In the genomic region with DNA sequence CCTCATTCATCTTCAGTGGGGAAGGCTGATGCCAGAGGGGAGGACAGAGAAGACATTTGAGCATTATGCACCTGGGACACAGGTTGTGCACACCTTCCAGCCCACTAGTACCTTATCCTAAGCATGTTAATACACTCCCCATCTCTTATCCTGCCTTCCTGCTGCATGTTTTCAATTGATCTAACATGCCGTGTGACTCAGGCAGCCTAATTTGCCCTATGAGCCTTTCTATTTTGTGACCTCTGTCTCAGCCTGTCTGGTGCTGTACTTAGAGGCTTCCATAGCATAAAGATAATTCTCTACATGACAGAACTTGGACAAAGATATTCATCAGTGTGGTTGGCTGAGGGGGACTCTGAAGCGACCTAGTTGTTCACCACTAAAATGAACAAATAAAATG, we compare ENCODE assay signal across 35 cellular contexts. TPM values are rescaled to one million over a fixed set of nuclear protein-coding genes. Genes with fewer than 3 reads are reported as not detected.
"Had no signal": no experiment of that assay in that cellular context is flagged by ENCODE, and none has a peak within 500 bp of the region (broad histone marks: within the 10 kb centered on the region; RNA-seq: fewer than 3 reads in every experiment).

No MANE protein-coding gene starts in this region.

- H3K36me3 Mint-ChIP-seq: activated naive CD8-positive, alpha-beta T cell treated with anti-CD3 and anti-CD28 coated beads for 36 hours; natural killer cell treated with Interleukin-12 subunit alpha and Interleukin-12 subunit beta and Interleukin-15 and Interleukin-18, amount 100 ng/mL, for 72 hours had no signal

- H3K4me2 ChIP-seq: smooth muscle cell had no signal

- H3K4me1 ChIP-seq: prostate gland, sigmoid colon, uterus had no signal

- H3K9me3 ChIP-seq: adrenal gland, body of pancreas, heart left ventricle, left lung, mucosa of descending colon, ovary, prostate gland, stomach, suprapubic skin, uterus had no signal

- H3K27me3 ChIP-seq: adrenal gland, body of pancreas, cardiac muscle cell, ovary, sigmoid colon, stomach, suprapubic skin, tibial artery, uterus had no signal

- H3K27ac ChIP-seq: adrenal gland, body of pancreas, cardiac muscle cell, coronary artery, dorsolateral prefrontal cortex, heart left ventricle, left lung, ovary, prostate gland, sigmoid colon, stomach, suprapubic skin, tibial artery, uterus, WERI-Rb-1 had no signal

- DNase-seq: activated CD4-positive, alpha-beta T cell treated with anti-CD3 and anti-CD28 coated beads for 48 hours; activated CD4-positive, alpha-beta T cell treated with anti-CD3 and anti-CD28 coated beads, Interleukin-2, amount 50 U/mL, for 48 hours; activated CD8-positive, alpha-beta memory T cell treated with anti-CD3 and anti-CD28 coated beads for 24 hours; activated effector memory CD4-positive, alpha-beta T cell treated with Interleukin-2 at 50 U/mL for 16 hours; activated naive CD4-positive, alpha-beta T cell treated with anti-CD3 and anti-CD28 coated beads for 36 hours; activated naive CD8-positive, alpha-beta T cell treated with anti-CD3 and anti-CD28 coated beads for 36 hours; aorta; body of pancreas; cerebellar nuclear complex; dorsolateral prefrontal cortex; effector memory CD4-positive, alpha-beta T cell; foreskin fibroblast; heart left ventricle; left lung; mesendoderm; mucosa of descending colon; ovary; sigmoid colon; stimulated activated CD4-positive, alpha-beta T cell treated with anti-CD3 and anti-CD28 coated beads, Interleukin-1b, Interleukin-23, amount 100 ng/mL, for 48 hours; stimulated activated naive B cell treated with anti-CD40 and anti-IgM and Interleukin-4, amounts not matched to agents 10 μg/mL and 1 μg/mL and 100 μg/mL, for 72 hours; stomach; T-helper 17 cell; T1000; uterus; WERI-Rb-1 had no signal

- H3K27ac Mint-ChIP-seq: activated naive CD4-positive, alpha-beta T cell treated with anti-CD3 and anti-CD28 coated beads for 36 hours; activated naive CD8-positive, alpha-beta T cell treated with anti-CD3 and anti-CD28 coated beads for 36 hours; natural killer cell treated with Interleukin-12 subunit alpha and Interleukin-12 subunit beta and Interleukin-15 and Interleukin-18, amount 100 ng/mL, for 72 hours; stimulated activated naive B cell treated with anti-CD40 and anti-IgM and Interleukin-4, amounts not matched to agents 10 μg/mL and 1 μg/mL and 100 μg/mL, for 72 hours; T-helper 17 cell had no signal

- H3K4me3 ChIP-seq: adrenal gland, body of pancreas, cardiac muscle cell, coronary artery, dorsolateral prefrontal cortex, heart left ventricle, left lung, lung, mucosa of descending colon, ovary, prostate gland, sigmoid colon, smooth muscle cell, stomach, suprapubic skin, tibial artery, uterus had no signal

- H3K9me3 Mint-ChIP-seq: natural killer cell treated with Interleukin-12 subunit alpha and Interleukin-12 subunit beta and Interleukin-15 and Interleukin-18, amount 100 ng/mL, for 72 hours had no signal

- H3K4me1 Mint-ChIP-seq: activated naive CD8-positive, alpha-beta T cell treated with anti-CD3 and anti-CD28 coated beads for 36 hours had no signal

- H3K4me3 Mint-ChIP-seq: activated naive CD4-positive, alpha-beta T cell treated with anti-CD3 and anti-CD28 coated beads for 36 hours; activated naive CD8-positive, alpha-beta T cell treated with anti-CD3 and anti-CD28 coated beads for 36 hours; natural killer cell treated with Interleukin-12 subunit alpha and Interleukin-12 subunit beta and Interleukin-15 and Interleukin-18, amount 100 ng/mL, for 72 hours; stimulated activated naive B cell treated with anti-CD40 and anti-IgM and Interleukin-4, amounts not matched to agents 10 μg/mL and 1 μg/mL and 100 μg/mL, for 72 hours; T-helper 17 cell had no signal

- H3K36me3 ChIP-seq: adrenal gland, cardiac muscle cell, heart left ventricle, left lung, ovary, prostate gland, sigmoid colon, stomach, suprapubic skin, tibial artery, uterus, WERI-Rb-1 had no signal

RNA-seq across cellular contexts. Expression of a gene that starts 8.6 kb away (rescaled TPM):
- total RNA-seq: activated naive CD4-positive, alpha-beta T cell treated with anti-CD3 and anti-CD28 coated beads for 36 hours; activated naive CD8-positive, alpha-beta T cell treated with anti-CD3 and anti-CD28 coated beads for 36 hours; myocyte; natural killer cell treated with Interleukin-12 subunit alpha and Interleukin-12 subunit beta and Interleukin-15 and Interleukin-18, amount 100 ng/mL, for 72 hours; T-helper 17 cell had no signal
